ENCODE assay signal across 30 cellular contexts in the genomic region with DNA sequence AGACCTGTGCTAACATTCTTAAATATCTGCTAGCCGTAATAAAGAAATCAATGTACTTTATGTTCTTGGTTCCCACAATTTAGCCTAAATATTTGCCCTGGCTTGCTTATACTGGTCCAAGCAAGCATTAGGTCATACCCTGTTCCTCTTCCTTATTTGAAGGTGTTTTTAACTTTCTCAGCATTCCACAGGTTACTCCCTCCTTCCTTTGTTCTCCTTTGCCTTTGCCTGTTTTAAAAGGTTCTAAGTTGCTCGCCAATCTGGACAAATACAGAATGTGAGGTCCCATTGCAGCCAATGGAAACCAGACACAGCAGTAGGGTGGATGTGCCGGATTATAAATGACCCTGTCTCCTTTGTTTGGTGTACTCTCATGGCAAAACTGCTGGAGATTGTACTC.
"Had no signal": no experiment of that assay in that cellular context is flagged by ENCODE, and none has a peak within 500 bp of the region (broad histone marks: within the 10 kb centered on the region; RNA-seq: fewer than 3 reads in every experiment).

No MANE protein-coding gene starts in this region.

- H3K27me3 ChIP-seq: foreskin keratinocyte, heart right ventricle, left lung, neutrophil, right atrium auricular region, stomach, tibial artery, upper lobe of left lung, uterus had no signal

- H3K4me1 Mint-ChIP-seq: naive B cell; neural crest cell; stimulated activated effector memory CD8-positive, alpha-beta T cell treated with anti-CD3 and anti-CD28 coated beads, Interleukin-12 subunit alpha, Interleukin-12 subunit beta, amount 100 ng/mL, for 72 hours had no signal

- H3K4me3 ChIP-seq: coronary artery, heart right ventricle, left lung, mucosa of descending colon, right atrium auricular region, stomach, tibial artery, upper lobe of left lung, uterus had no signal

- H3K9me3 ChIP-seq: heart right ventricle, left lung, neutrophil, right atrium auricular region, stomach, tibial artery, upper lobe of left lung, uterus had no signal

- H3K27ac Mint-ChIP-seq: mesothelial cell of epicardium; naive B cell; natural killer cell treated with Interleukin-12 subunit alpha and Interleukin-12 subunit beta and Interleukin-15 and Interleukin-18, amount 100 ng/mL, for 72 hours; progenitor cell of endocrine pancreas; stimulated activated effector memory CD8-positive, alpha-beta T cell treated with anti-CD3 and anti-CD28 coated beads, Interleukin-12 subunit alpha, Interleukin-12 subunit beta, amount 100 ng/mL, for 72 hours had no signal

- ATAC-seq: esophagus mucosa; foreskin keratinocyte; heart right ventricle; left cardiac atrium; left lung; mucosa of descending colon; natural killer cell treated with Interleukin-12 subunit alpha and Interleukin-12 subunit beta and Interleukin-15 and Interleukin-18, amount 100 ng/mL, for 72 hours; sciatic nerve; stimulated activated effector memory CD8-positive, alpha-beta T cell treated with anti-CD3 and anti-CD28 coated beads, Interleukin-12 subunit alpha, Interleukin-12 subunit beta, amount 100 ng/mL, for 72 hours had no signal

- H3K36me3 ChIP-seq: heart right ventricle, left lung, neutrophil, right atrium auricular region, stomach, tibial artery, upper lobe of left lung, uterus had no signal

- H3K4me3 Mint-ChIP-seq: mesothelial cell of epicardium; naive B cell; natural killer cell treated with Interleukin-12 subunit alpha and Interleukin-12 subunit beta and Interleukin-15 and Interleukin-18, amount 100 ng/mL, for 72 hours; neural crest cell; stimulated activated effector memory CD8-positive, alpha-beta T cell treated with anti-CD3 and anti-CD28 coated beads, Interleukin-12 subunit alpha, Interleukin-12 subunit beta, amount 100 ng/mL, for 72 hours had no signal

- H3K36me3 Mint-ChIP-seq: mesothelial cell of epicardium; naive B cell; stimulated activated effector memory CD8-positive, alpha-beta T cell treated with anti-CD3 and anti-CD28 coated beads, Interleukin-12 subunit alpha, Interleukin-12 subunit beta, amount 100 ng/mL, for 72 hours had no signal

- DNase-seq: dermis blood vessel endothelial cell; effector memory CD4-positive, alpha-beta T cell; glutamatergic neuron; heart right ventricle; hippocampal formation; left cardiac atrium; left lung; mesenchymal stem cell; mucosa of descending colon; naive B cell; stimulated activated CD4-positive, alpha-beta T cell treated with anti-CD3 and anti-CD28 coated beads, Interleukin-2, amount 100 ng/mL, for 24 hours; stimulated activated CD4-positive, alpha-beta T cell treated with anti-CD3 and anti-CD28 coated beads, Interleukin-4, amount 100 ng/mL, for 24 hours; stimulated activated naive CD4-positive, alpha-beta T cell treated with Interleukin-2 at 50 U/mL for 16 hours; stomach; tibial artery; upper lobe of left lung; uterus had no signal

- H3K4me1 ChIP-seq: heart right ventricle, left lung, parathyroid adenoma, right atrium auricular region, stomach, upper lobe of left lung, uterus had no signal

- H3K27me3 Mint-ChIP-seq: naive B cell; natural killer cell treated with Interleukin-12 subunit alpha and Interleukin-12 subunit beta and Interleukin-15 and Interleukin-18, amount 100 ng/mL, for 72 hours; progenitor cell of endocrine pancreas had no signal

- H3K27ac ChIP-seq: coronary artery, foreskin keratinocyte, heart right ventricle, left lung, neutrophil, parathyroid adenoma, right atrium auricular region, stomach, upper lobe of left lung had no signal

- FAIRE-seq: endothelial cell of umbilical vein had no signal
